Comparison of ENCODE assay signal across 1 cellular context in the genomic region with DNA sequence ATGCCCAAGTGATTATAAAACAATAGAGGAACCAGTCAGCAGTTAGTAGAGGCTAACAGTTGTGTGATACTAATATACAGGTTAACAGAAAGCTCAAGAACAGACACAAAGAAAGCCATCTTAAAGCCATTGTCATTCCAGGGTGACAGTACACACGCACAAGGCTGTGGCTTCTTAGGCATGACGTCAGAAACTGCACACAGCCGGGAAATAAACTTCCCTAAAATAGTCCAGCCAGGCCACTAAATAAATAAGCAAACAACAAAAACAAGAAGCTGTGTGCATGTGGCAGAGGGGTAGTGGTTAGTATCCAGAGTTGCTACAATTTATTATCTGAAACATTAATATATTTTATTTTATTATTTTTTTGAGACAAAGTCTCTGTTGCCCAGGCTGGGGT.
TF ChIP-seq lines count a peak whose summit lies in the region.

No MANE protein-coding gene starts in this region.

TF ChIP-seq in GM23338, 12 proteins besides CTCF, POLR2A, EP300 and RAD21 (continued from another document):
- no peak for TF ChIP-seq ZNF462 (CRISPR knock-in tag; IDR thresholded peaks at IDR 0.05)
- no peak for TF ChIP-seq ETS1 (IDR thresholded peaks at IDR 0.05)
- TF ChIP-seq POLR2AphosphoS5 (IDR thresholded peaks at IDR 0.05; ENCODE audit: low read depth) = no peak
- TF ChIP-seq NANOG (IDR thresholded peaks at IDR 0.05; ENCODE audit: borderline replicate concordance) = no peak
- TF ChIP-seq CREB1 (CRISPR knock-in tag; IDR thresholded peaks at IDR 0.05; ENCODE audit: low read depth) = no peak
- TF ChIP-seq ZNF331 (CRISPR knock-in tag; IDR thresholded peaks at IDR 0.05; ENCODE audit: low read depth) = no peak
- no peak for TF ChIP-seq EZH2phosphoT487 (IDR thresholded peaks at IDR 0.05; ENCODE audit: unreplicated experiment)
- no peak for TF ChIP-seq JUNB (IDR thresholded peaks at IDR 0.05; ENCODE audit: unreplicated experiment)
